22 cellular contexts compared by ENCODE assay signal in genomic region chr16:22322021-22322471, GRCh38. TPM values are rescaled to one million over a fixed set of nuclear protein-coding genes. Genes with fewer than 3 reads are reported as not detected.
A peak's percentile ranks its signal among the peaks of the same experiment; 100 is the strongest.
DNase-seq lines count a peak whose midpoint lies in the region; ATAC-seq and TF ChIP-seq lines count a peak whose summit lies in the region.
"Had no signal": no experiment of that assay in that cellular context is flagged by ENCODE, and none has a peak within 500 bp of the region (broad histone marks: within the 10 kb centered on the region; RNA-seq: fewer than 3 reads in every experiment).

No MANE protein-coding gene starts in this region.

- DNase-seq in activated T-cell treated with anti-CD3 and anti-CD28 coated beads, Interleukin-2, amount 50 U/mL, for 24 hours, result peak; percentile 27
- no peak for DNase-seq in activated T-cell treated with anti-CD3 and anti-CD28 coated beads, Interleukin-2, amount 50 U/mL, for 4 hours
- DNase-seq in WERI-Rb-1 (no peak), glutamatergic neuron (no peak), SHP77 treated with DMSO at 0.1 percent for 48 hours (lab: John Stamatoyannopoulos, UW) (no peak), DMS153 treated with DMSO at 0.1 percent for 48 hours (lab: John Stamatoyannopoulos, UW; ENCODE audit: unreplicated experiment) (no peak)
- DNase-seq in stimulated activated effector memory CD8-positive, alpha-beta T cell treated with anti-CD3 and anti-CD28 coated beads, Interleukin-12 subunit alpha, Interleukin-12 subunit beta, amount 100 ng/mL, for 72 hours (ENCODE audit: low spot score in 2 of 2), result no peak
- DNase-seq: activated CD8-positive, alpha-beta T cell treated with anti-CD3 and anti-CD28 coated beads, Interleukin-2, amount 10 ng/mL, durations not matched to agents 7 days and 5 days; activated gamma-delta T cell; activated naive CD8-positive, alpha-beta T cell treated with anti-CD3 and anti-CD28 coated beads, Interleukin-2, amount 50 U/mL, for 24 hours; AML-193; CD4-positive, alpha-beta T cell; DMS 273 treated with DMSO at 0.1 percent for 48 hours; islet precursor cell; MM.1S; naive thymus-derived CD4-positive, alpha-beta T cell; SIG-M5; stomach; tibial artery had no signal

- no peaks in the 10 kb centered on the region for H3K27me3 Mint-ChIP-seq in activated T-cell treated with anti-CD3 and anti-CD28 coated beads, Interleukin-2, amount 50 U/mL, for 24 hours
- H3K27me3 Mint-ChIP-seq in activated T-cell treated with anti-CD3 and anti-CD28 coated beads, Interleukin-2, amount 50 U/mL, for 4 hours (ENCODE audit: low read depth), result no peaks in the 10 kb centered on the region
- H3K27me3 Mint-ChIP-seq in glutamatergic neuron (ENCODE audit: unreplicated experiment), result peaks cover 4% of the 10 kb centered on the region
- H3K27me3 Mint-ChIP-seq: activated naive CD8-positive, alpha-beta T cell treated with anti-CD3 and anti-CD28 coated beads, Interleukin-2, amount 50 U/mL, for 24 hours; CD4-positive, alpha-beta T cell; naive thymus-derived CD4-positive, alpha-beta T cell had no signal

- no peak for ATAC-seq in activated T-cell treated with anti-CD3 and anti-CD28 coated beads, Interleukin-2, amount 50 U/mL, for 4 hours
- no peak for ATAC-seq in stimulated activated effector memory CD8-positive, alpha-beta T cell treated with anti-CD3 and anti-CD28 coated beads, Interleukin-12 subunit alpha, Interleukin-12 subunit beta, amount 100 ng/mL, for 72 hours
- ATAC-seq in GM19452 (IDR thresholded peaks at IDR 0.05; ENCODE audit: unreplicated experiment), result no peak

- H3K27me3 ChIP-seq in WERI-Rb-1 (ENCODE audit: insufficient read depth, low read depth, severe bottlenecking), result no peaks in the 10 kb centered on the region
- H3K27me3 ChIP-seq: stomach, tibial artery had no signal

- peak overlapping the region; percentile 55 for H3K27ac Mint-ChIP-seq in activated T-cell treated with anti-CD3 and anti-CD28 coated beads, Interleukin-2, amount 50 U/mL, for 24 hours
- H3K27ac Mint-ChIP-seq in glutamatergic neuron (ENCODE audit: unreplicated experiment), result peak overlapping the region; percentile 62
- H3K27ac Mint-ChIP-seq in stimulated activated effector memory CD8-positive, alpha-beta T cell treated with anti-CD3 and anti-CD28 coated beads, Interleukin-12 subunit alpha, Interleukin-12 subunit beta, amount 100 ng/mL, for 72 hours, result peak overlapping the region; percentile 43

- no peak overlapping the region for H3K4me3 Mint-ChIP-seq in activated T-cell treated with anti-CD3 and anti-CD28 coated beads, Interleukin-2, amount 50 U/mL, for 24 hours
- no peak overlapping the region for H3K4me3 Mint-ChIP-seq in activated T-cell treated with anti-CD3 and anti-CD28 coated beads, Interleukin-2, amount 50 U/mL, for 4 hours
- no peak overlapping the region for H3K4me3 Mint-ChIP-seq in glutamatergic neuron (ENCODE audit: unreplicated experiment)
- no peak overlapping the region for H3K4me3 Mint-ChIP-seq in stimulated activated effector memory CD8-positive, alpha-beta T cell treated with anti-CD3 and anti-CD28 coated beads, Interleukin-12 subunit alpha, Interleukin-12 subunit beta, amount 100 ng/mL, for 72 hours
- H3K4me3 Mint-ChIP-seq: activated CD8-positive, alpha-beta T cell treated with anti-CD3 and anti-CD28 coated beads, Interleukin-2, amount 10 ng/mL, durations not matched to agents 7 days and 5 days; activated naive CD8-positive, alpha-beta T cell treated with anti-CD3 and anti-CD28 coated beads, Interleukin-2, amount 50 U/mL, for 24 hours; CD4-positive, alpha-beta T cell; naive thymus-derived CD4-positive, alpha-beta T cell had no signal

- peaks cover 11% of the 10 kb centered on the region for H3K4me1 Mint-ChIP-seq in activated T-cell treated with anti-CD3 and anti-CD28 coated beads, Interleukin-2, amount 50 U/mL, for 24 hours (ENCODE audit: low read depth)
- H3K4me1 Mint-ChIP-seq in activated T-cell treated with anti-CD3 and anti-CD28 coated beads, Interleukin-2, amount 50 U/mL, for 4 hours (ENCODE audit: low read depth), result peaks cover 8% of the 10 kb centered on the region
- H3K4me1 Mint-ChIP-seq in glutamatergic neuron (ENCODE audit: low read depth, unreplicated experiment), result peaks cover 12% of the 10 kb centered on the region
- peaks cover 18% of the 10 kb centered on the region for H3K4me1 Mint-ChIP-seq in stimulated activated effector memory CD8-positive, alpha-beta T cell treated with anti-CD3 and anti-CD28 coated beads, Interleukin-12 subunit alpha, Interleukin-12 subunit beta, amount 100 ng/mL, for 72 hours

- no peak overlapping the region for H3K4me3 ChIP-seq in WERI-Rb-1 (ENCODE audit: low read depth, low read length)
- H3K4me3 ChIP-seq: A549, stomach, tibial artery had no signal

- peak overlapping the region; percentile 57; the same call in 1 of the 2 replicates for H3K27ac ChIP-seq in WERI-Rb-1
- H3K27ac ChIP-seq: KMS-11, stomach, tibial artery had no signal

- H3K9me3 ChIP-seq in WERI-Rb-1 (ENCODE audit: severe bottlenecking), result no peaks in the 10 kb centered on the region
- H3K9me3 ChIP-seq: A549, stomach, tibial artery had no signal

- H3K36me3 Mint-ChIP-seq in activated T-cell treated with anti-CD3 and anti-CD28 coated beads, Interleukin-2, amount 50 U/mL, for 24 hours (ENCODE audit: low read depth), result peaks cover 92% of the 10 kb centered on the region
- peaks cover 21% of the 10 kb centered on the region for H3K36me3 Mint-ChIP-seq in activated T-cell treated with anti-CD3 and anti-CD28 coated beads, Interleukin-2, amount 50 U/mL, for 4 hours (ENCODE audit: insufficient read depth)
- H3K36me3 Mint-ChIP-seq in glutamatergic neuron (ENCODE audit: unreplicated experiment), result no peaks in the 10 kb centered on the region
- peaks cover 90% of the 10 kb centered on the region for H3K36me3 Mint-ChIP-seq in stimulated activated effector memory CD8-positive, alpha-beta T cell treated with anti-CD3 and anti-CD28 coated beads, Interleukin-12 subunit alpha, Interleukin-12 subunit beta, amount 100 ng/mL, for 72 hours

- H3K36me3 ChIP-seq in WERI-Rb-1, result peaks cover 96% of the 10 kb centered on the region

- H3K9me3 Mint-ChIP-seq in activated T-cell treated with anti-CD3 and anti-CD28 coated beads, Interleukin-2, amount 50 U/mL, for 24 hours, result no peaks in the 10 kb centered on the region
- no peaks in the 10 kb centered on the region for H3K9me3 Mint-ChIP-seq in activated T-cell treated with anti-CD3 and anti-CD28 coated beads, Interleukin-2, amount 50 U/mL, for 4 hours
- H3K9me3 Mint-ChIP-seq in glutamatergic neuron (ENCODE audit: unreplicated experiment), result peaks cover 2% of the 10 kb centered on the region
- H3K9me3 Mint-ChIP-seq in stimulated activated effector memory CD8-positive, alpha-beta T cell treated with anti-CD3 and anti-CD28 coated beads, Interleukin-12 subunit alpha, Interleukin-12 subunit beta, amount 100 ng/mL, for 72 hours, result no peaks in the 10 kb centered on the region
- H3K9me3 Mint-ChIP-seq: activated naive CD8-positive, alpha-beta T cell treated with anti-CD3 and anti-CD28 coated beads, Interleukin-2, amount 50 U/mL, for 24 hours; CD4-positive, alpha-beta T cell; naive thymus-derived CD4-positive, alpha-beta T cell had no signal

- no peak for TF ChIP-seq CTCF in WERI-Rb-1 (IDR thresholded peaks at IDR 0.05; ENCODE audit: low read depth, low read length)
- no peak for TF ChIP-seq CTCF in glutamatergic neuron (IDR thresholded peaks at IDR 0.05; ENCODE audit: partially characterized antibody, unreplicated experiment)

RNA-seq across cellular contexts. Expression of gene POLR3E, which starts 24.8 kb away (rescaled TPM):
- 100 to 1,000 TPM; 111 to 124 (median 113) TPM for total RNA-seq in activated T-cell treated with anti-CD3 and anti-CD28 coated beads, Interleukin-2, amount 50 U/mL, for 4 hours
- 31.5 TPM for total RNA-seq in glutamatergic neuron (ENCODE audit: unreplicated experiment)

RNA-seq across cellular contexts. Expression of gene CDR2, which starts 52.4 kb away (rescaled TPM):
- 10 to 100 TPM; 29.0 to 37.5 (median 35.1) TPM for total RNA-seq in activated T-cell treated with anti-CD3 and anti-CD28 coated beads, Interleukin-2, amount 50 U/mL, for 4 hours
- 8.5 TPM for total RNA-seq in glutamatergic neuron (ENCODE audit: unreplicated experiment)
